In the genomic region with DNA sequence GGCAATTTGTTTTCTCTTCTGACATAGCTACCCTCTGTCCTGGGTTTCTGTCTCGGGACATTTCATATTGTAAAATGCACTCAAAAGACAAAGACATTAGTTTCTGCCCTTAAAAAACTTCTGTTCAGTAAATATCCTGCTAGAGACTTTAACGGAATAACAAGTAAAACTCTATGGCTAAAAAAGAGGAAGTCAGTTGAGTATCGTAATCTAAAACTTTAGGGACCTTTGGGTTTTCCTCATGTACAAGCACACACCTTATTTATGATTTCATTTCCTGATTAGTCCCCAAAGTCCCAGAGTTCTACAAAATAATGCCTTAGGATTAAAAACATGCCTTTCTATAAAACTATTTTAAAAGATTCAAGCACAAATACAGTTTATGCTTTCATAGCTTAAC, we compare ENCODE assay signal across 1 cellular context.
TF ChIP-seq lines count a peak whose summit lies in the region.

No MANE protein-coding gene starts in this region.

TF ChIP-seq in GM12878, 131 proteins besides CTCF, POLR2A, EP300 and RAD21 (continued from another document):
- TF ChIP-seq, protein P1, sequence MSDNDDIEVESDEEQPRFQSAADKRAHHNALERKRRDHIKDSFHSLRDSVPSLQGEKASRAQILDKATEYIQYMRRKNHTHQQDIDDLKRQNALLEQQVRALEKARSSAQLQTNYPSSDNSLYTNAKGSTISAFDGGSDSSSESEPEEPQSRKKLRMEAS (IDR thresholded peaks at IDR 0.05; ENCODE audit: low read depth, low read length) = no peak
- TF ChIP-seq IKZF1 (conservative IDR thresholded peaks at IDR 0.05) (0 out of 2 replicates have a peak, but pooled peaks have one; percentile 23), PML (IDR thresholded peaks at IDR 0.05; ENCODE audit: low read length) (no peak), ATF7 (IDR thresholded peaks at IDR 0.05; ENCODE audit: low read depth) (peak; percentile 25; the same call in 1 of the 2 replicates), SIN3A (IDR thresholded peaks at IDR 0.05; ENCODE audit: low read depth, low read length) (no peak), CBX3 (IDR thresholded peaks at IDR 0.05; ENCODE audit: borderline replicate concordance, low read depth) (no peak), TCF3 (IDR thresholded peaks at IDR 0.05; ENCODE audit: borderline replicate concordance, insufficient read depth, low read depth, low read length) (no peak), PAX8 (IDR thresholded peaks at IDR 0.05) (no peak), SPI1 (IDR thresholded peaks at IDR 0.05; ENCODE audit: borderline replicate concordance, insufficient read depth, low read depth, low read length) (peak; percentile 96), EGR1 (IDR thresholded peaks at IDR 0.05; ENCODE audit: borderline replicate concordance in 1 of 2, low read depth in 2 of 2, low read length in 2 of 2) (no peak), NFIC (IDR thresholded peaks at IDR 0.05; ENCODE audit: low read depth, low read length) (no peak)
- TF ChIP-seq, protein P2, sequence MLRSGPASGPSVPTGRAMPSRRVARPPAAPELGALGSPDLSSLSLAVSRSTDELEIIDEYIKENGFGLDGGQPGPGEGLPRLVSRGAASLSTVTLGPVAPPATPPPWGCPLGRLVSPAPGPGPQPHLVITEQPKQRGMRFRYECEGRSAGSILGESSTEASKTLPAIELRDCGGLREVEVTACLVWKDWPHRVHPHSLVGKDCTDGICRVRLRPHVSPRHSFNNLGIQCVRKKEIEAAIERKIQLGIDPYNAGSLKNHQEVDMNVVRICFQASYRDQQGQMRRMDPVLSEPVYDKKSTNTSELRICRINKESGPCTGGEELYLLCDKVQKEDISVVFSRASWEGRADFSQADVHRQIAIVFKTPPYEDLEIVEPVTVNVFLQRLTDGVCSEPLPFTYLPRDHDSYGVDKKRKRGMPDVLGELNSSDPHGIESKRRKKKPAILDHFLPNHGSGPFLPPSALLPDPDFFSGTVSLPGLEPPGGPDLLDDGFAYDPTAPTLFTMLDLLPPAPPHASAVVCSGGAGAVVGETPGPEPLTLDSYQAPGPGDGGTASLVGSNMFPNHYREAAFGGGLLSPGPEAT (IDR thresholded peaks at IDR 0.05; ENCODE audit: low read depth) = 0 out of 2 replicates have a peak, but pooled peaks have one; percentile 27
- TF ChIP-seq, protein P3, sequence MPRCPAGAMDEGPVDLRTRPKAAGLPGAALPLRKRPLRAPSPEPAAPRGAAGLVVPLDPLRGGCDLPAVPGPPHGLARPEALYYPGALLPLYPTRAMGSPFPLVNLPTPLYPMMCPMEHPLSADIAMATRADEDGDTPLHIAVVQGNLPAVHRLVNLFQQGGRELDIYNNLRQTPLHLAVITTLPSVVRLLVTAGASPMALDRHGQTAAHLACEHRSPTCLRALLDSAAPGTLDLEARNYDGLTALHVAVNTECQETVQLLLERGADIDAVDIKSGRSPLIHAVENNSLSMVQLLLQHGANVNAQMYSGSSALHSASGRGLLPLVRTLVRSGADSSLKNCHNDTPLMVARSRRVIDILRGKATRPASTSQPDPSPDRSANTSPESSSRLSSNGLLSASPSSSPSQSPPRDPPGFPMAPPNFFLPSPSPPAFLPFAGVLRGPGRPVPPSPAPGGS (IDR thresholded peaks at IDR 0.05; ENCODE audit: borderline replicate concordance, insufficient read depth, low read depth, low read length, poor library complexity, severe bottlenecking) = no peak
